ENCODE assay signal across 18 cellular contexts in genomic region chr2:159606287-159606686, GRCh38. TPM values are rescaled to one million over a fixed set of nuclear protein-coding genes. Genes with fewer than 3 reads are reported as not detected.
A peak's percentile ranks its signal among the peaks of the same experiment; 100 is the strongest.
DNase-seq lines count a peak whose midpoint lies in the region; ATAC-seq, FAIRE-seq and TF ChIP-seq lines count a peak whose summit lies in the region.
"Had no signal": no experiment of that assay in that cellular context is flagged by ENCODE, and none has a peak within 500 bp of the region (broad histone marks: within the 10 kb centered on the region; RNA-seq: fewer than 3 reads in every experiment).

No MANE protein-coding gene starts in this region.

- no peak overlapping the region for H2AFZ ChIP-seq in endothelial cell of umbilical vein (ENCODE audit: low read depth, low read length)

- dilution Hi-C loops in endothelial cell of umbilical vein (cut with MboI; ENCODE audit: extremely low pct_ligation_motif_present, low sequenced_read_pairs): loop anchor here (25.0 kb wide), 1 partner anchor 106 kb away; the partner anchor contains the start of gene MARCHF7

- no peaks in the 10 kb centered on the region for H3K36me3 Mint-ChIP-seq in activated CD4-positive, alpha-beta memory T cell treated with anti-CD3 and anti-CD28 coated beads, Interleukin-2, amount 10 ng/mL, durations not matched to agents 7 days and 5 days (ENCODE audit: low read depth)
- H3K36me3 Mint-ChIP-seq: immature natural killer cell; naive thymus-derived CD8-positive, alpha-beta T cell had no signal

- intact Hi-C loops in left ventricle myocardium superior (cut with micrococcal nuclease): no loop called here
- intact Hi-C loops in endothelial cell of umbilical vein (cut with micrococcal nuclease): no loop called here
- intact Hi-C loops in uterus (cut with DNase I; ENCODE audit: low total_unique reads): no loop called here

- BruUV-seq in endothelial cell of umbilical vein (replicated peaks; lab: Mats Ljungman, UMichigan): no TSS peak

- ATAC-seq in left ventricle myocardium superior: no peak
- ATAC-seq in HG03378 (IDR thresholded peaks at IDR 0.05; ENCODE audit: unreplicated experiment): no peak
- ATAC-seq: naive thymus-derived CD8-positive, alpha-beta T cell had no signal

- no peak overlapping the region for H3K4me3 ChIP-seq in cardiac muscle cell
- no peak overlapping the region for H3K4me3 ChIP-seq in endothelial cell of umbilical vein (replicated peaks in 1 of 3; ENCODE audit: insufficient read depth in 1 of 3, low read depth in 1 of 3, low read length in 3 of 3)
- H3K4me3 ChIP-seq in muscle layer of duodenum (ENCODE audit: low read depth in 1 of 2, low read length in 2 of 2): no peak overlapping the region
- no peak overlapping the region for H3K4me3 ChIP-seq in uterus

- no peak overlapping the region for H3K9ac ChIP-seq in endothelial cell of umbilical vein (replicated peaks; ENCODE audit: extremely low read depth, insufficient read depth, low read length)

- H3K27ac ChIP-seq in cardiac muscle cell (peak overlapping the region; percentile 70), endothelial cell of umbilical vein (ENCODE audit: insufficient read depth, low read depth, low read length) (no peak overlapping the region), muscle layer of duodenum (ENCODE audit: low read length) (peak overlapping the region; percentile 24), uterus (peak overlapping the region; percentile 52 to 69)
- H3K27ac ChIP-seq: HL-60 had no signal

- H3K9me3 Mint-ChIP-seq in activated CD4-positive, alpha-beta memory T cell treated with anti-CD3 and anti-CD28 coated beads, Interleukin-2, amount 10 ng/mL, durations not matched to agents 7 days and 5 days: no peaks in the 10 kb centered on the region
- H3K9me3 Mint-ChIP-seq: immature natural killer cell; naive thymus-derived CD8-positive, alpha-beta T cell had no signal

- H3K9me1 ChIP-seq in endothelial cell of umbilical vein (replicated peaks; ENCODE audit: control insufficient read depth, extremely low read depth, insufficient read depth, low read length): peaks cover 2% of the 10 kb centered on the region

- H3K27me3 ChIP-seq in cardiac muscle cell: no peaks in the 10 kb centered on the region
- no peaks in the 10 kb centered on the region for H3K27me3 ChIP-seq in endothelial cell of umbilical vein (ENCODE audit: control insufficient read depth in 2 of 2, insufficient read depth in 2 of 2, low read length in 2 of 2)
- no peaks in the 10 kb centered on the region for H3K27me3 ChIP-seq in muscle layer of duodenum (ENCODE audit: low read depth, low read length)
- H3K27me3 ChIP-seq in uterus: no peaks in the 10 kb centered on the region

- H3K4me3 Mint-ChIP-seq in activated CD4-positive, alpha-beta memory T cell treated with anti-CD3 and anti-CD28 coated beads, Interleukin-2, amount 10 ng/mL, durations not matched to agents 7 days and 5 days: no peak overlapping the region
- H3K4me3 Mint-ChIP-seq: immature natural killer cell; naive thymus-derived CD8-positive, alpha-beta T cell had no signal

- FAIRE-seq in endothelial cell of umbilical vein (lab: Jason Lieb, UNC): no peak

- H3K79me2 ChIP-seq in endothelial cell of umbilical vein (ENCODE audit: control insufficient read depth, insufficient read depth, low read length): peaks cover 48% of the 10 kb centered on the region

- peak overlapping the region; percentile 67 for H3K4me2 ChIP-seq in endothelial cell of umbilical vein (ENCODE audit: insufficient read depth, low read length)

- CTCF ChIA-PET in endothelial cell of umbilical vein (lab: Charles Lee): interaction anchor here (1.2 to 1.8 kb wide), 2 partner anchors 9 to 316 kb away, joined by 4 to 5 read pairs; no protein-coding TSS in a partner anchor
- CTCF ChIA-PET in activated CD4-positive, alpha-beta memory T cell treated with anti-CD3 and anti-CD28 coated beads, Interleukin-2, amount 10 ng/mL, durations not matched to agents 7 days and 5 days (lab: Charles Lee): no interaction called here

- H3K4me1 ChIP-seq in cardiac muscle cell (ENCODE audit: low read depth): peaks cover 49% of the 10 kb centered on the region
- H3K4me1 ChIP-seq in endothelial cell of umbilical vein (ENCODE audit: control insufficient read depth, extremely low read depth, insufficient read depth, low read length): peaks cover 19% of the 10 kb centered on the region
- H3K4me1 ChIP-seq in muscle layer of duodenum (ENCODE audit: control insufficient read depth in 1 of 2, insufficient read depth in 2 of 2, low read length in 2 of 2): peaks cover 0 to 39% of the 10 kb centered on the region in 2 donors
- H3K4me1 ChIP-seq in uterus: no peaks in the 10 kb centered on the region

- POLR2A ChIA-PET in endothelial cell of umbilical vein (lab: Charles Lee): interaction anchor here (0.6 to 1.6 kb wide), 2 partner anchors 9 to 10 kb away, joined by 3 to 15 read pairs; partner anchors contain the start of gene BAZ2B
- POLR2A ChIA-PET in activated CD4-positive, alpha-beta memory T cell treated with anti-CD3 and anti-CD28 coated beads, Interleukin-2, amount 10 ng/mL, durations not matched to agents 7 days and 5 days (lab: Charles Lee): no interaction called here

- TF ChIP-seq POLR2A in endothelial cell of umbilical vein (IDR thresholded peaks at IDR 0.05; ENCODE audit: low read depth, low read length) (no peak), uterus (IDR thresholded peaks at IDR 0.05) (no peak)

- H3K36me3 ChIP-seq in cardiac muscle cell (no peaks in the 10 kb centered on the region), endothelial cell of umbilical vein (ENCODE audit: control insufficient read depth in 2 of 2, extremely low read depth in 1 of 2, insufficient read depth in 2 of 2, low read length in 2 of 2) (no peaks in the 10 kb centered on the region), muscle layer of duodenum (ENCODE audit: control insufficient read depth in 1 of 2, insufficient read depth in 2 of 2, low read length in 2 of 2) (no peaks in the 10 kb centered on the region), uterus (no peaks in the 10 kb centered on the region)

- peaks cover 10% of the 10 kb centered on the region for H4K20me1 ChIP-seq in endothelial cell of umbilical vein (replicated peaks; ENCODE audit: control insufficient read depth, extremely low read depth, insufficient read depth, low read length)

- TF ChIP-seq CTCF in cardiac muscle cell (IDR thresholded peaks at IDR 0.05; ENCODE audit: low read depth, low read length) (no peak), endothelial cell of umbilical vein (IDR thresholded peaks at IDR 0.05; ENCODE audit: extremely low read depth in 1 of 2, insufficient read depth in 1 of 2, low read depth in 1 of 2, low read length in 2 of 2) (no peak), uterus (IDR thresholded peaks at IDR 0.05) (no peak)

- DNase-seq in cardiac muscle cell (ENCODE audit: low read depth in 1 of 2, low spot score in 1 of 2) (peak in 1 of 2 donors; percentile 17), left ventricle myocardium superior (no peak), endothelial cell of umbilical vein (ENCODE audit: low read depth, low spot score) (no peak), uterus (no peak)
- no peak for DNase-seq in activated CD4-positive, alpha-beta memory T cell treated with anti-CD3 and anti-CD28 coated beads, Interleukin-2, amount 10 ng/mL, durations not matched to agents 7 days and 5 days
- no peak for DNase-seq in activated T-cell treated with anti-CD3 and anti-CD28 coated beads, Interleukin-2, amount 50 U/mL, for 48 hours
- DNase-seq: activated CD4-positive, alpha-beta T cell treated with anti-CD3 and anti-CD28 coated beads, Interleukin-2, amount 50 U/mL, for 1 hour; anterior cingulate cortex; effector CD8-positive, alpha-beta T cell; immature natural killer cell; naive thymus-derived CD8-positive, alpha-beta T cell; NCI-H2029; NCI-H82; RPMI8226; stimulated activated naive CD4-positive, alpha-beta T cell treated with Interleukin-2 at 50 U/mL for 16 hours had no signal

- H3K9me3 ChIP-seq in cardiac muscle cell (ENCODE audit: low read depth) (no peaks in the 10 kb centered on the region), endothelial cell of umbilical vein (replicated peaks; ENCODE audit: control insufficient read depth, insufficient read depth, low read length) (no peaks in the 10 kb centered on the region), muscle layer of duodenum (ENCODE audit: control insufficient read depth in 1 of 2, low read length in 2 of 2) (no peaks in the 10 kb centered on the region), uterus (no peaks in the 10 kb centered on the region)

- H3K4me1 Mint-ChIP-seq in activated CD4-positive, alpha-beta memory T cell treated with anti-CD3 and anti-CD28 coated beads, Interleukin-2, amount 10 ng/mL, durations not matched to agents 7 days and 5 days: no peaks in the 10 kb centered on the region
- H3K4me1 Mint-ChIP-seq: immature natural killer cell; naive thymus-derived CD8-positive, alpha-beta T cell had no signal

- H3K27me3 Mint-ChIP-seq in activated CD4-positive, alpha-beta memory T cell treated with anti-CD3 and anti-CD28 coated beads, Interleukin-2, amount 10 ng/mL, durations not matched to agents 7 days and 5 days: no peaks in the 10 kb centered on the region
- H3K27me3 Mint-ChIP-seq: naive thymus-derived CD8-positive, alpha-beta T cell had no signal

- H3K27ac Mint-ChIP-seq in activated CD4-positive, alpha-beta memory T cell treated with anti-CD3 and anti-CD28 coated beads, Interleukin-2, amount 10 ng/mL, durations not matched to agents 7 days and 5 days: no peak overlapping the region
- H3K27ac Mint-ChIP-seq: immature natural killer cell had no signal

TF ChIP-seq in endothelial cell of umbilical vein, 7 proteins besides CTCF, POLR2A, EP300 and RAD21:
- no peak for TF ChIP-seq JUN (IDR thresholded peaks at IDR 0.05; ENCODE audit: borderline replicate concordance, insufficient read depth, insufficient read length, low read depth)

RNA-seq across cellular contexts. Expression of gene BAZ2B, which starts 10.1 kb away (rescaled TPM):
- total RNA-seq in cardiac muscle cell (60.1 and 103 TPM in 2 replicates), left ventricle myocardium superior (38.6 TPM), endothelial cell of umbilical vein (69.8 and 73.8 TPM in 2 replicates), uterus (100 to 1,000 TPM in 3 of 4 donors, 10 to 100 TPM in 1; 94.5 to 237 (median 145) TPM)
- polyA plus RNA-seq in cardiac muscle cell (62.1 and 91.3 TPM in 2 replicates), endothelial cell of umbilical vein (22.1 and 24.9 TPM in 2 replicates)
- polyA plus RNA-seq in endothelial cell of umbilical vein (2011; cell fraction: cytosol; rRNA removed): 16.8 and 17.9 TPM in 2 replicates
- polyA plus RNA-seq in endothelial cell of umbilical vein (2011; cell fraction: nucleus; rRNA removed): 85.7 and 110 TPM in 2 replicates
- polyA plus RNA-seq in endothelial cell of umbilical vein (2012): 53.1 and 53.7 TPM in 2 replicates
- 215 and 235 TPM in 2 replicates for polyA minus RNA-seq in endothelial cell of umbilical vein
- polyA minus RNA-seq in endothelial cell of umbilical vein (2011; cell fraction: cytosol; rRNA and poly(A)+ RNA removed): 23.7 TPM
- polyA minus RNA-seq in endothelial cell of umbilical vein (2011; cell fraction: nucleus; rRNA and poly(A)+ RNA removed): 307 and 447 TPM in 2 replicates
- 1 to 10 TPM; 8.5 to 9.8 TPM for total RNA-seq in activated CD4-positive, alpha-beta memory T cell treated with anti-CD3 and anti-CD28 coated beads, Interleukin-2, amount 10 ng/mL, durations not matched to agents 7 days and 5 days
